In genomic region chr12:3152013-3152412, GRCh38 we compare ENCODE assay signal across 2 cellular contexts.
TF ChIP-seq lines count a peak whose summit lies in the region.

No MANE protein-coding gene starts in this region.

TF ChIP-seq in SK-N-SH, 30 proteins besides CTCF, POLR2A, EP300 and RAD21 (continued from another document):
- TF ChIP-seq USF1 (IDR thresholded peaks at IDR 0.05; ENCODE audit: borderline replicate concordance, low read depth) (no peak), TEAD4 (IDR thresholded peaks at IDR 0.05; ENCODE audit: borderline replicate concordance, insufficient read depth) (no peak), PBX3 (IDR thresholded peaks at IDR 0.05) (no peak), MXI1 (IDR thresholded peaks at IDR 0.05; ENCODE audit: low read depth, low read length) (no peak), GABPA (IDR thresholded peaks at IDR 0.05; ENCODE audit: low read depth) (no peak), IRF3 (IDR thresholded peaks at IDR 0.05; ENCODE audit: low read depth, low read length) (no peak), USF2 (IDR thresholded peaks at IDR 0.05; ENCODE audit: borderline replicate concordance, low read depth, low read length) (no peak), SIN3A (IDR thresholded peaks at IDR 0.05; ENCODE audit: borderline replicate concordance, low read depth, low read length) (no peak), POLR2AphosphoS5 (IDR thresholded peaks at IDR 0.05; ENCODE audit: low read depth, low read length) (no peak)

TF ChIP-seq in SK-N-SH treated with all-trans-retinoic acid at 6 μM for 48 hours, 23 proteins besides CTCF, POLR2A, EP300 and RAD21 (continued from another document):
- TF ChIP-seq TSHZ2 (CRISPR knock-in tag; IDR thresholded peaks at IDR 0.05) (no peak), TCF4 (CRISPR knock-in tag; IDR thresholded peaks at IDR 0.05; ENCODE audit: borderline replicate concordance) (no peak), GLIS3 (CRISPR knock-in tag; IDR thresholded peaks at IDR 0.05) (no peak), ZFP30 (CRISPR knock-in tag; IDR thresholded peaks at IDR 0.05) (no peak), ZNF8 (CRISPR knock-in tag; IDR thresholded peaks at IDR 0.05) (no peak), ZFP3 (CRISPR knock-in tag; IDR thresholded peaks at IDR 0.05) (no peak), POU6F1 (CRISPR knock-in tag; IDR thresholded peaks at IDR 0.05; ENCODE audit: borderline replicate concordance, low read depth) (no peak), RARB (CRISPR knock-in tag; IDR thresholded peaks at IDR 0.05) (no peak)
